Comparison of ENCODE assay signal across 1 cellular context in genomic region chr7:47979145-47979831, GRCh38.
TF ChIP-seq lines count a peak whose summit lies in the region.

TSS of gene HUS1 (minus strand) at chr7:47979615. CDS start at chr7:47979519, 96 bp downstream.

TF ChIP-seq in HEK293, 187 proteins besides CTCF, POLR2A, EP300 and RAD21 (continued from another document):
- TF ChIP-seq, protein P1, sequence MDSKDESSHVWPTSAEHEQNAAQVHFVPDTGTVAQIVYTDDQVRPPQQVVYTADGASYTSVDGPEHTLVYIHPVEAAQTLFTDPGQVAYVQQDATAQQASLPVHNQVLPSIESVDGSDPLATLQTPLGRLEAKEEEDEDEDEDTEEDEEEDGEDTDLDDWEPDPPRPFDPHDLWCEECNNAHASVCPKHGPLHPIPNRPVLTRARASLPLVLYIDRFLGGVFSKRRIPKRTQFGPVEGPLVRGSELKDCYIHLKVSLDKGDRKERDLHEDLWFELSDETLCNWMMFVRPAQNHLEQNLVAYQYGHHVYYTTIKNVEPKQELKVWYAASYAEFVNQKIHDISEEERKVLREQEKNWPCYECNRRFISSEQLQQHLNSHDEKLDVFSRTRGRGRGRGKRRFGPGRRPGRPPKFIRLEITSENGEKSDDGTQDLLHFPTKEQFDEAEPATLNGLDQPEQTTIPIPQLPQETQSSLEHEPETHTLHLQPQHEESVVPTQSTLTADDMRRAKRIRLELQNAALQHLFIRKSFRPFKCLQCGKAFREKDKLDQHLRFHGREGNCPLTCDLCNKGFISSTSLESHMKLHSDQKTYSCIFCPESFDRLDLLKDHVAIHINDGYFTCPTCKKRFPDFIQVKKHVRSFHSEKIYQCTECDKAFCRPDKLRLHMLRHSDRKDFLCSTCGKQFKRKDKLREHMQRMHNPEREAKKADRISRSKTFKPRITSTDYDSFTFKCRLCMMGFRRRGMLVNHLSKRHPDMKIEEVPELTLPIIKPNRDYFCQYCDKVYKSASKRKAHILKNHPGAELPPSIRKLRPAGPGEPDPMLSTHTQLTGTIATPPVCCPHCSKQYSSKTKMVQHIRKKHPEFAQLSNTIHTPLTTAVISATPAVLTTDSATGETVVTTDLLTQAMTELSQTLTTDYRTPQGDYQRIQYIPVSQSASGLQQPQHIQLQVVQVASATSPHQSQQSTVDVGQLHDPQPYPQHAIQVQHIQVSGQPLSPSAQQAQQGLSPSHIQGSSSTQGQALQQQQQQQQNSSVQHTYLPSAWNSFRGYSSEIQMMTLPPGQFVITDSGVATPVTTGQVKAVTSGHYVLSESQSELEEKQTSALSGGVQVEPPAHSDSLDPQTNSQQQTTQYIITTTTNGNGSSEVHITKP (tag by site-specific recombination; IDR thresholded peaks at IDR 0.05): peak; percentile 90
- TF ChIP-seq ZNF302 (tag by site-specific recombination; IDR thresholded peaks at IDR 0.05; ENCODE audit: low read depth) (no peak), ZNF157 (tag by site-specific recombination; IDR thresholded peaks at IDR 0.05) (no peak), ZSCAN4 (tag by site-specific recombination; IDR thresholded peaks at IDR 0.05) (no peak; the same call in 1 of the 2 replicates), GLI4 (tag by site-specific recombination; IDR thresholded peaks at IDR 0.05) (peak; percentile 87), HIC1 (tag by site-specific recombination; IDR thresholded peaks at IDR 0.05) (no peak), ZBTB21 (tag by site-specific recombination; IDR thresholded peaks at IDR 0.05) (peak; percentile 45; the same call in 1 of the 2 replicates), OVOL3 (tag by site-specific recombination; IDR thresholded peaks at IDR 0.05) (0 out of 2 replicates have a peak, but pooled peaks have one; percentile 28), ZNF48 (tag by site-specific recombination; IDR thresholded peaks at IDR 0.05) (no peak), ZNF600 (tag by site-specific recombination; IDR thresholded peaks at IDR 0.05) (0 out of 2 replicates have a peak, but pooled peaks have one; percentile 31), ZNF23 (tag by site-specific recombination; IDR thresholded peaks at IDR 0.05; ENCODE audit: borderline replicate concordance) (no peak), ZNF2 (tag by site-specific recombination; IDR thresholded peaks at IDR 0.05) (peak; percentile 88), ZNF223 (tag by site-specific recombination; IDR thresholded peaks at IDR 0.05) (no peak), ZNF610 (tag by site-specific recombination; IDR thresholded peaks at IDR 0.05; ENCODE audit: borderline replicate concordance) (peak; percentile 54; the same call in 1 of the 2 replicates), YY2 (tag by site-specific recombination; IDR thresholded peaks at IDR 0.05) (peak; percentile 74), ZEB2 (tag by site-specific recombination; IDR thresholded peaks at IDR 0.05) (peak; percentile 73), ZNF184 (tag by site-specific recombination; IDR thresholded peaks at IDR 0.05) (no peak), ZBTB7A (tag by site-specific recombination; IDR thresholded peaks at IDR 0.05; ENCODE audit: low read depth) (no peak), TCF7L2 (IDR thresholded peaks at IDR 0.05; ENCODE audit: borderline replicate concordance, low read depth, low read length) (no peak; the same call in 1 of the 2 replicates), ZNF16 (tag by site-specific recombination; IDR thresholded peaks at IDR 0.05; ENCODE audit: low read depth) (no peak), OSR2 (tag by site-specific recombination; IDR thresholded peaks at IDR 0.05) (no peak), ZNF121 (tag by site-specific recombination; IDR thresholded peaks at IDR 0.05) (no peak), ZNF24 (tag by site-specific recombination; IDR thresholded peaks at IDR 0.05) (peak; percentile 43; the same call in 1 of the 2 replicates), ZNF596 (tag by site-specific recombination; IDR thresholded peaks at IDR 0.05) (no peak), ZNF660 (tag by site-specific recombination; IDR thresholded peaks at IDR 0.05) (peak; percentile 85), ZNF146 (tag by site-specific recombination; IDR thresholded peaks at IDR 0.05) (peak; percentile 42), ZNF707 (tag by site-specific recombination; IDR thresholded peaks at IDR 0.05) (no peak), ZNF140 (tag by site-specific recombination; IDR thresholded peaks at IDR 0.05) (no peak), ZNF174 (tag by site-specific recombination; IDR thresholded peaks at IDR 0.05) (no peak), TRIM28 (IDR thresholded peaks at IDR 0.05; ENCODE audit: borderline replicate concordance, low read length) (no peak), ZSCAN30 (tag by site-specific recombination; IDR thresholded peaks at IDR 0.05) (peak; percentile 51; the same call in 1 of the 2 replicates), ZNF664 (tag by site-specific recombination; IDR thresholded peaks at IDR 0.05) (0 out of 2 replicates have a peak, but pooled peaks have one; percentile 14), ZSCAN16 (tag by site-specific recombination; IDR thresholded peaks at IDR 0.05) (no peak), SP2 (tag by site-specific recombination; IDR thresholded peaks at IDR 0.05) (peak; percentile 89), ZNF658 (tag by site-specific recombination; IDR thresholded peaks at IDR 0.05) (no peak), ZNF501 (tag by site-specific recombination; IDR thresholded peaks at IDR 0.05) (peak; percentile 96)
- TF ChIP-seq, protein P2, sequence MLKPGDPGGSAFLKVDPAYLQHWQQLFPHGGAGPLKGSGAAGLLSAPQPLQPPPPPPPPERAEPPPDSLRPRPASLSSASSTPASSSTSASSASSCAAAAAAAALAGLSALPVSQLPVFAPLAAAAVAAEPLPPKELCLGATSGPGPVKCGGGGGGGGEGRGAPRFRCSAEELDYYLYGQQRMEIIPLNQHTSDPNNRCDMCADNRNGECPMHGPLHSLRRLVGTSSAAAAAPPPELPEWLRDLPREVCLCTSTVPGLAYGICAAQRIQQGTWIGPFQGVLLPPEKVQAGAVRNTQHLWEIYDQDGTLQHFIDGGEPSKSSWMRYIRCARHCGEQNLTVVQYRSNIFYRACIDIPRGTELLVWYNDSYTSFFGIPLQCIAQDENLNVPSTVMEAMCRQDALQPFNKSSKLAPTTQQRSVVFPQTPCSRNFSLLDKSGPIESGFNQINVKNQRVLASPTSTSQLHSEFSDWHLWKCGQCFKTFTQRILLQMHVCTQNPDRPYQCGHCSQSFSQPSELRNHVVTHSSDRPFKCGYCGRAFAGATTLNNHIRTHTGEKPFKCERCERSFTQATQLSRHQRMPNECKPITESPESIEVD (tag by site-specific recombination; IDR thresholded peaks at IDR 0.05): no peak
- TF ChIP-seq, protein P3, sequence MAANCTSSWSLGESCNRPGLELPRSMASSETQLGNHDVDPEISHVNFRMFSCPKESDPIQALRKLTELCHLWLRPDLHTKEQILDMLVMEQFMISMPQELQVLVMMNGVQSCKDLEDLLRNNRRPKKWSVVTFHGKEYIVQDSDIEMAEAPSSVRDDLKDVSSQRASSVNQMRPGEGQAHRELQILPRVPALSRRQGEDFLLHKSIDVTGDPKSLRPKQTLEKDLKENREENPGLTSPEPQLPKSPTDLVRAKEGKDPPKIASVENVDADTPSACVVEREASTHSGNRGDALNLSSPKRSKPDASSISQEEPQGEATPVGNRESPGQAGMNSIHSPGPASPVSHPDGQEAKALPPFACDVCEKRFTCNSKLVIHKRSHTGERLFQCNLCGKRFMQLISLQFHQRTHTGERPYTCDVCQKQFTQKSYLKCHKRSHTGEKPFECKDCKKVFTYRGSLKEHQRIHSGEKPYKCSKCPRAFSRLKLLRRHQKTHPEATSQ (tag by site-specific recombination; IDR thresholded peaks at IDR 0.05): 0 out of 2 replicates have a peak, but pooled peaks have one; percentile 57
- TF ChIP-seq, protein P4, sequence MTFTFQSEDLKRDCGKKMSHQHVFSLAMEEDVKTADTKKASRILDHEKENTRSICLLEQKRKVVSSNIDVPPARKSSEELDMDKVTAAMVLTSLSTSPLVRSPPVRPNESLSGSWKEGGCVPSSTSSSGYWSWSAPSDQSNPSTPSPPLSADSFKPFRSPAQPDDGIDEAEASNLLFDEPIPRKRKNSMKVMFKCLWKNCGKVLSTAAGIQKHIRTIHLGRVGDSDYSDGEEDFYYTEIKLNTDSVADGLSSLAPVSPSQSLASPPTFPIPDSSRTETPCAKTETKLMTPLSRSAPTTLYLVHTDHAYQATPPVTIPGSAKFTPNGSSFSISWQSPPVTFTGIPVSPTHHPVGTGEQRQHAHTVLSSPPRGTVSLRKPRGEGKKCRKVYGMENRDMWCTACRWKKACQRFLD (tag by site-specific recombination; IDR thresholded peaks at IDR 0.05): no peak
- TF ChIP-seq, protein P5, sequence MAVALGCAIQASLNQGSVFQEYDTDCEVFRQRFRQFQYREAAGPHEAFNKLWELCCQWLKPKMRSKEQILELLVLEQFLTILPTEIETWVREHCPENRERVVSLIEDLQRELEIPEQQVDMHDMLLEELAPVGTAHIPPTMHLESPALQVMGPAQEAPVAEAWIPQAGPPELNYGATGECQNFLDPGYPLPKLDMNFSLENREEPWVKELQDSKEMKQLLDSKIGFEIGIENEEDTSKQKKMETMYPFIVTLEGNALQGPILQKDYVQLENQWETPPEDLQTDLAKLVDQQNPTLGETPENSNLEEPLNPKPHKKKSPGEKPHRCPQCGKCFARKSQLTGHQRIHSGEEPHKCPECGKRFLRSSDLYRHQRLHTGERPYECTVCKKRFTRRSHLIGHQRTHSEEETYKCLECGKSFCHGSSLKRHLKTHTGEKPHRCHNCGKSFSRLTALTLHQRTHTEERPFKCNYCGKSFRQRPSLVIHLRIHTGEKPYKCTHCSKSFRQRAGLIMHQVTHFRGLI (tag by site-specific recombination; IDR thresholded peaks at IDR 0.05): peak; percentile 31; the same call in 1 of the 2 replicates
- TF ChIP-seq, protein P6, sequence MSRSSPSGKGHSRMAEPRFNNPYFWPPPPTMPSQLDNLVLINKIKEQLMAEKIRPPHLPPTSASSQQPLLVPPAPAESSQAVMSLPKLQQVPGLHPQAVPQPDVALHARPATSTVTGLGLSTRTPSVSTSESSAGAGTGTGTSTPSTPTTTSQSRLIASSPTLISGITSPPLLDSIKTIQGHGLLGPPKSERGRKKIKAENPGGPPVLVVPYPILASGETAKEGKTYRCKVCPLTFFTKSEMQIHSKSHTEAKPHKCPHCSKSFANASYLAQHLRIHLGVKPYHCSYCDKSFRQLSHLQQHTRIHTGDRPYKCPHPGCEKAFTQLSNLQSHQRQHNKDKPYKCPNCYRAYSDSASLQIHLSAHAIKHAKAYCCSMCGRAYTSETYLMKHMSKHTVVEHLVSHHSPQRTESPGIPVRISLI (tag by site-specific recombination; IDR thresholded peaks at IDR 0.05): no peak
- TF ChIP-seq, protein P7, sequence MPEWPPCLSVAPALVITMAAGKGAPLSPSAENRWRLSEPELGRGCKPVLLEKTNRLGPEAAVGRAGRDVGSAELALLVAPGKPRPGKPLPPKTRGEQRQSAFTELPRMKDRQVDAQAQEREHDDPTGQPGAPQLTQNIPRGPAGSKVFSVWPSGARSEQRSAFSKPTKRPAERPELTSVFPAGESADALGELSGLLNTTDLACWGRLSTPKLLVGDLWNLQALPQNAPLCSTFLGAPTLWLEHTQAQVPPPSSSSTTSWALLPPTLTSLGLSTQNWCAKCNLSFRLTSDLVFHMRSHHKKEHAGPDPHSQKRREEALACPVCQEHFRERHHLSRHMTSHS (tag by site-specific recombination; IDR thresholded peaks at IDR 0.05): no peak
- TF ChIP-seq, protein P8, sequence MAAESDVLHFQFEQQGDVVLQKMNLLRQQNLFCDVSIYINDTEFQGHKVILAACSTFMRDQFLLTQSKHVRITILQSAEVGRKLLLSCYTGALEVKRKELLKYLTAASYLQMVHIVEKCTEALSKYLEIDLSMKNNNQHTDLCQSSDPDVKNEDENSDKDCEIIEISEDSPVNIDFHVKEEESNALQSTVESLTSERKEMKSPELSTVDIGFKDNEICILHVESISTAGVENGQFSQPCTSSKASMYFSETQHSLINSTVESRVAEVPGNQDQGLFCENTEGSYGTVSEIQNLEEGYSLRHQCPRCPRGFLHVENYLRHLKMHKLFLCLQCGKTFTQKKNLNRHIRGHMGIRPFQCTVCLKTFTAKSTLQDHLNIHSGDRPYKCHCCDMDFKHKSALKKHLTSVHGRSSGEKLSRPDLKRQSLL (tag by site-specific recombination; IDR thresholded peaks at IDR 0.05): no peak
